ENCODE assay signal across 18 cellular contexts in the genomic region with DNA sequence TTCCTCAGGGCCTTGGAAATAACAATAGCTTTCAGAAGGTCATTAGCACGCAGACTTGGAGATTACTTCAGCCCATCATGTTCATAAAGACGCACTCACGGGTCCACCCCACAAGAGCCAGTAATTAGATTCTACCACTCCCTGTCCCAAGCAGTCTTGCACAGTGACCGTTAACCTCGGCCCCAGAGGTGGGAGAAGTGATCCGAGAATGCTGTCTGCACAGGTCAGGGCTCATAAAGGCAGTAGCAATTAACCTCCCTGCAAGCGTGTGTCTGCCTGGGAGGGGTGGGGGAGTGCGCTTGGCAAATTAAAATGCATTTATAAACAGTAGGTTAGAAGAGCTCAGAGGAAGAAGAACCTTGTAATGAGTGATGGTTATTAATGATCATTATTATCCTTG.
DNase-seq lines count a peak whose midpoint lies in the region; ATAC-seq and TF ChIP-seq lines count a peak whose summit lies in the region.
"Had no signal": no experiment of that assay in that cellular context is flagged by ENCODE, and none has a peak within 500 bp of the region (broad histone marks: within the 10 kb centered on the region; RNA-seq: fewer than 3 reads in every experiment).

No MANE protein-coding gene starts in this region.

- no peak for ATAC-seq in gastroesophageal sphincter
- no peak for ATAC-seq in HG02852 (IDR thresholded peaks at IDR 0.05; ENCODE audit: unreplicated experiment)
- ATAC-seq: GM23338, PC-3 had no signal

- peaks cover 5% of the 10 kb centered on the region for H3K27me3 Mint-ChIP-seq in nephron (ENCODE audit: low read depth)

- WGBS in gastroesophageal sphincter (ENCODE audit: low coverage in 1 of 2), 2 donors, result 47 to 55% methylated on average over 8 of the region's 8 CpGs

- H3K4me3 ChIP-seq in gastroesophageal sphincter, result no peak overlapping the region
- H3K4me3 ChIP-seq: GM23338, MG63 had no signal

- TF ChIP-seq EP300 in gastroesophageal sphincter (IDR thresholded peaks at IDR 0.05), result no peak

- no peak overlapping the region for H3K27ac ChIP-seq in gastroesophageal sphincter
- H3K27ac ChIP-seq: RWPE1 had no signal

- H3K4me3 Mint-ChIP-seq in nephron, result peak overlapping the region in 2 of 3 experiments; percentile 30 to 34
- H3K4me3 Mint-ChIP-seq: CD14-positive monocyte, GM23338 had no signal

- H3K27me3 ChIP-seq in gastroesophageal sphincter, result peaks cover 3% of the 10 kb centered on the region
- H3K27me3 ChIP-seq: MG63 had no signal

- DNase-seq in NCI-H748 (lab: John Stamatoyannopoulos, UW; ENCODE audit: unreplicated experiment), result peak; percentile 11
- DNase-seq in NCI-H748 treated with DMSO at 0.1 percent for 48 hours (lab: John Stamatoyannopoulos, UW), result no peak
- peak; percentile 7 for DNase-seq in SK-N-DZ (ENCODE audit: low spot score)
- DNase-seq in activated CD8-positive, alpha-beta memory T cell treated with anti-CD3 and anti-CD28 coated beads, Interleukin-2, amount 50 U/mL, for 48 hours, result no peak
- DNase-seq: AML-193, DMS 273 treated with DMSO at 0.1 percent for 48 hours, GF-D8, MG63, NCI-H1092, NCI-H1930, NCI-H524 treated with DMSO at 0.1 percent for 48 hours, PC-3 had no signal

- no peak for TF ChIP-seq POLR2A in gastroesophageal sphincter (IDR thresholded peaks at IDR 0.05)

- peaks cover 21% of the 10 kb centered on the region for H3K4me1 Mint-ChIP-seq in nephron
- H3K4me1 Mint-ChIP-seq: CD14-positive monocyte had no signal

- TF ChIP-seq CTCF in nephron (IDR thresholded peaks at IDR 0.05; ENCODE audit: unreplicated experiment in 3 of 3), result no peak
- no peak for TF ChIP-seq CTCF in gastroesophageal sphincter (IDR thresholded peaks at IDR 0.05)

- H3K36me3 Mint-ChIP-seq in nephron (ENCODE audit: low read depth), result no peaks in the 10 kb centered on the region
- H3K36me3 Mint-ChIP-seq: CD14-positive monocyte had no signal

- H3K9me3 Mint-ChIP-seq in nephron, result no peaks in the 10 kb centered on the region
- H3K9me3 Mint-ChIP-seq: CD14-positive monocyte, GM23338 had no signal

- no peaks in the 10 kb centered on the region for H3K36me3 ChIP-seq in gastroesophageal sphincter
- H3K36me3 ChIP-seq: MG63 had no signal

- no peaks in the 10 kb centered on the region for H3K9me3 ChIP-seq in gastroesophageal sphincter
- H3K9me3 ChIP-seq: MG63 had no signal

- H3K4me1 ChIP-seq in gastroesophageal sphincter, result peaks cover 0 to 4% (median 0%) of the 10 kb centered on the region in 3 donors

- peak overlapping the region; percentile 70 to 93 (median 81) for H3K27ac Mint-ChIP-seq in nephron
- H3K27ac Mint-ChIP-seq: CD14-positive monocyte, GM23338 had no signal

Comparison
In these comparisons a context has a peak if more than half of its experiments do, and no peak if none do; other contexts are left out.
1. DNase-seq: peak in NCI-H748 (single experiment) and SK-N-DZ (single experiment); none in NCI-H748 treated with DMSO at 0.1 percent for 48 hours (single experiment) and activated CD8-positive, alpha-beta memory T cell treated with anti-CD3 and anti-CD28 coated beads, Interleukin-2, amount 50 U/mL, for 48 hours (single experiment).